ENCODE assay signal across 12 cellular contexts in the genomic region with DNA sequence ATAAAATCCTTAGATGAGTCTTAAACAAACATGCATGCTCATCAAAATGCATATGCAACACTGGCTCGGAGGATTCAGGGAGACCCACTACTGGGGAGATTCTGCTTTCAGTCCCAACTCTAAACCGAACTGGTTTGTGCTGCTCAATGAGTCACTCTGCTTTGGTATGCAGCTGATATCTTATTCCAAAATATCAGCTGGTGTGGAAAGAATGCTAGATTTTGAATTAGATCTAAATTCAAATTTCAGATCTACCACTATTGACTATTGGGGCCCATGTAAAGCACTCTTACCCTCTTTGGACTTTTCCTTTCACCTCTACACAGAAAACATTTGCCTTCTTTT. TPM values are rescaled to one million over a fixed set of nuclear protein-coding genes. Genes with fewer than 3 reads are reported as not detected.
DNase-seq lines count a peak whose midpoint lies in the region; ATAC-seq and TF ChIP-seq lines count a peak whose summit lies in the region.
"Had no signal": no experiment of that assay in that cellular context is flagged by ENCODE, and none has a peak within 500 bp of the region (broad histone marks: within the 10 kb centered on the region; RNA-seq: fewer than 3 reads in every experiment).

No MANE protein-coding gene starts in this region.

- no peaks in the 10 kb centered on the region for H3K9me2 ChIP-seq in GM23338 (ENCODE audit: insufficient read depth)

- DNase-seq in AG20443 (ENCODE audit: low spot score) (peak; percentile 40), GM23338 (ENCODE audit: low spot score) (peak; percentile 12), adipocyte (ENCODE audit: low read depth) (peak; percentile 28), mesenchymal stem cell (no peak), G401 (ENCODE audit: low spot score) (no peak), GM10248 (ENCODE audit: extremely low spot score) (no peak)
- DNase-seq in activated T-cell treated with anti-CD3 and anti-CD28 coated beads, Interleukin-2, amount 50 U/mL, for 1 hour = no peak
- no peak for DNase-seq in activated naive CD4-positive, alpha-beta T cell treated with Interleukin-2 at 50 U/mL for 16 hours
- DNase-seq: CD4-positive, CD25-positive, alpha-beta regulatory T cell; NCI-H526; NK-92 treated with Interleukin-12 subunit alpha and Interleukin-12 subunit beta, amount 100 ng/mL, for 24 hours; OCI-M1 had no signal

- H2AK5ac ChIP-seq in mesenchymal stem cell (ENCODE audit: low read length, severe bottlenecking) = no peak overlapping the region

- H3K36me3 ChIP-seq in GM23338 (ENCODE audit: insufficient read depth) = no peaks in the 10 kb centered on the region
- H3K36me3 ChIP-seq in adipocyte (ENCODE audit: control insufficient read depth, insufficient read depth, low read length, severe bottlenecking) = no peaks in the 10 kb centered on the region
- H3K36me3 ChIP-seq in mesenchymal stem cell (ENCODE audit: control insufficient read depth in 1 of 2, insufficient read depth in 2 of 2, low read depth in 1 of 2, low read length in 2 of 2) = no peaks in the 10 kb centered on the region

- peaks cover 32% of the 10 kb centered on the region for H3K4me1 Mint-ChIP-seq in GM23338

- in situ Hi-C loops in G401 (cut with HindIII; ENCODE audit: low sequenced_read_pairs) = no loop called here

- no peak overlapping the region for H2BK5ac ChIP-seq in mesenchymal stem cell (ENCODE audit: low read depth, low read length, poor library complexity, severe bottlenecking)

- H3K4me1 ChIP-seq in GM23338 (ENCODE audit: insufficient read depth) = peaks cover 36% of the 10 kb centered on the region
- H3K4me1 ChIP-seq in adipocyte (ENCODE audit: control insufficient read depth, insufficient read depth, low read length) = peaks cover 24% of the 10 kb centered on the region
- H3K4me1 ChIP-seq in mesenchymal stem cell (ENCODE audit: control insufficient read depth, insufficient read depth, low read depth, low read length) = no peaks in the 10 kb centered on the region

- POLR2A ChIA-PET in GM10248 (lab: Yijun Ruan, JAX) = no interaction called here

- CTCF ChIA-PET in GM10248 (lab: Yijun Ruan, JAX) = no interaction called here

- ATAC-seq in GM23338 = peak; percentile 25; the same call in 2 of the 3 replicates

- peaks cover 8% of the 10 kb centered on the region; the same call in 2 of the 3 replicates for H3K9me3 Mint-ChIP-seq in GM23338

- H3K4ac ChIP-seq in mesenchymal stem cell (ENCODE audit: low read depth in 1 of 2, low read length in 2 of 2) = no peak overlapping the region

- 88% methylated on average over 2 of the region's 2 CpGs for WGBS in mesenchymal stem cell

- peaks cover 24% of the 10 kb centered on the region for H3K36me3 Mint-ChIP-seq in GM23338 (ENCODE audit: low read depth)

- H3K4me2 ChIP-seq in GM23338 = peak overlapping the region; percentile 61
- H3K4me2 ChIP-seq in mesenchymal stem cell (ENCODE audit: low read length, poor library complexity, severe bottlenecking) = no peak overlapping the region

- 0 out of 2 replicates have a peak overlapping the region, but pooled peaks have one; percentile 23 for H3K4me3 ChIP-seq in GM23338
- no peak overlapping the region for H3K4me3 ChIP-seq in adipocyte (ENCODE audit: low read length)
- peak overlapping the region in 1 of 2 experiments; percentile 16 for H3K4me3 ChIP-seq in mesenchymal stem cell (ENCODE audit: insufficient read depth in 1 of 2, low read depth in 1 of 2, low read length in 2 of 2)

- H3K79me1 ChIP-seq in mesenchymal stem cell (replicated peaks; ENCODE audit: low read length, poor library complexity, severe bottlenecking) = no peaks in the 10 kb centered on the region

- no peaks in the 10 kb centered on the region for H3F3A ChIP-seq in GM23338 (replicated peaks; ENCODE audit: low read depth)

- H3K4me3 Mint-ChIP-seq in GM23338 = no peak overlapping the region
- H3K4me3 Mint-ChIP-seq: CD4-positive, CD25-positive, alpha-beta regulatory T cell had no signal

- H4K20me1 ChIP-seq in GM23338 (replicated peaks; ENCODE audit: insufficient read depth) = no peaks in the 10 kb centered on the region

- no peak overlapping the region for H3K18ac ChIP-seq in mesenchymal stem cell (ENCODE audit: low read depth in 1 of 2, low read length in 2 of 2)

- H3K14ac ChIP-seq in mesenchymal stem cell (ENCODE audit: low read length in 2 of 2) = no peak overlapping the region

- no peak overlapping the region for H3K23ac ChIP-seq in mesenchymal stem cell (ENCODE audit: low read length in 2 of 2)

- H3K9me3 ChIP-seq in adipocyte (ENCODE audit: control insufficient read depth, low read length) (no peaks in the 10 kb centered on the region), mesenchymal stem cell (ENCODE audit: control insufficient read depth, low read length) (no peaks in the 10 kb centered on the region)

- H4K91ac ChIP-seq in mesenchymal stem cell (ENCODE audit: low read length) = no peak overlapping the region

- TF ChIP-seq CTCF in GM23338 (conservative IDR thresholded peaks at IDR 0.05; ENCODE audit: low read depth in 2 of 2) (no peak), GM10248 (IDR thresholded peaks at IDR 0.05; ENCODE audit: control extremely low read depth, extremely low read depth, low read depth, missing control alignments) (no peak)

- H2BK120ac ChIP-seq in mesenchymal stem cell (ENCODE audit: low read depth, low read length) = no peak overlapping the region

- peak overlapping the region; percentile 57; the same call in 1 of the 2 replicates for H3K27ac Mint-ChIP-seq in GM23338
- H3K27ac Mint-ChIP-seq: CD4-positive, CD25-positive, alpha-beta regulatory T cell had no signal

- H3K27me3 ChIP-seq in GM23338 (ENCODE audit: insufficient read depth) (no peaks in the 10 kb centered on the region), adipocyte (replicated peaks; ENCODE audit: control insufficient read depth, insufficient read depth, low read length) (no peaks in the 10 kb centered on the region), mesenchymal stem cell (ENCODE audit: control insufficient read depth in 1 of 2, insufficient read depth in 1 of 2, low read length in 2 of 2) (no peaks in the 10 kb centered on the region)

- no peak overlapping the region for H2BK12ac ChIP-seq in mesenchymal stem cell (ENCODE audit: low read length in 2 of 2)

- no peaks in the 10 kb centered on the region for H3K79me2 ChIP-seq in GM23338 (replicated peaks; ENCODE audit: insufficient read depth)

- H3K27ac ChIP-seq in GM23338 (ENCODE audit: low read depth) = no peak overlapping the region
- no peak overlapping the region for H3K27ac ChIP-seq in mesenchymal stem cell (ENCODE audit: low read length, poor library complexity, severe bottlenecking)

- H2AFZ ChIP-seq in GM23338 (no peak overlapping the region), mesenchymal stem cell (ENCODE audit: low read depth, low read length) (no peak overlapping the region)

- no peak overlapping the region for H2BK15ac ChIP-seq in mesenchymal stem cell (ENCODE audit: low read depth, poor library complexity, severe bottlenecking)

- H3K9ac ChIP-seq in adipocyte (ENCODE audit: low read length) (no peak overlapping the region), mesenchymal stem cell (ENCODE audit: low read length) (peak overlapping the region; percentile 41)

- no peak overlapping the region for H4K8ac ChIP-seq in mesenchymal stem cell (ENCODE audit: low read length)

- peaks cover 2% of the 10 kb centered on the region for H3K27me3 Mint-ChIP-seq in GM23338 (ENCODE audit: insufficient read depth, low read depth, poor library complexity)
- H3K27me3 Mint-ChIP-seq: CD4-positive, CD25-positive, alpha-beta regulatory T cell had no signal

TF ChIP-seq in GM23338, 12 proteins besides CTCF, POLR2A, EP300 and RAD21 (continues in another document):
- TF ChIP-seq STAT1 (IDR thresholded peaks at IDR 0.05; ENCODE audit: unreplicated experiment) = no peak
- TF ChIP-seq, protein P1, sequence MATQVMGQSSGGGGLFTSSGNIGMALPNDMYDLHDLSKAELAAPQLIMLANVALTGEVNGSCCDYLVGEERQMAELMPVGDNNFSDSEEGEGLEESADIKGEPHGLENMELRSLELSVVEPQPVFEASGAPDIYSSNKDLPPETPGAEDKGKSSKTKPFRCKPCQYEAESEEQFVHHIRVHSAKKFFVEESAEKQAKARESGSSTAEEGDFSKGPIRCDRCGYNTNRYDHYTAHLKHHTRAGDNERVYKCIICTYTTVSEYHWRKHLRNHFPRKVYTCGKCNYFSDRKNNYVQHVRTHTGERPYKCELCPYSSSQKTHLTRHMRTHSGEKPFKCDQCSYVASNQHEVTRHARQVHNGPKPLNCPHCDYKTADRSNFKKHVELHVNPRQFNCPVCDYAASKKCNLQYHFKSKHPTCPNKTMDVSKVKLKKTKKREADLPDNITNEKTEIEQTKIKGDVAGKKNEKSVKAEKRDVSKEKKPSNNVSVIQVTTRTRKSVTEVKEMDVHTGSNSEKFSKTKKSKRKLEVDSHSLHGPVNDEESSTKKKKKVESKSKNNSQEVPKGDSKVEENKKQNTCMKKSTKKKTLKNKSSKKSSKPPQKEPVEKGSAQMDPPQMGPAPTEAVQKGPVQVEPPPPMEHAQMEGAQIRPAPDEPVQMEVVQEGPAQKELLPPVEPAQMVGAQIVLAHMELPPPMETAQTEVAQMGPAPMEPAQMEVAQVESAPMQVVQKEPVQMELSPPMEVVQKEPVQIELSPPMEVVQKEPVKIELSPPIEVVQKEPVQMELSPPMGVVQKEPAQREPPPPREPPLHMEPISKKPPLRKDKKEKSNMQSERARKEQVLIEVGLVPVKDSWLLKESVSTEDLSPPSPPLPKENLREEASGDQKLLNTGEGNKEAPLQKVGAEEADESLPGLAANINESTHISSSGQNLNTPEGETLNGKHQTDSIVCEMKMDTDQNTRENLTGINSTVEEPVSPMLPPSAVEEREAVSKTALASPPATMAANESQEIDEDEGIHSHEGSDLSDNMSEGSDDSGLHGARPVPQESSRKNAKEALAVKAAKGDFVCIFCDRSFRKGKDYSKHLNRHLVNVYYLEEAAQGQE (IDR thresholded peaks at IDR 0.05; ENCODE audit: unreplicated experiment) = no peak
- TF ChIP-seq CREB1 (CRISPR knock-in tag; IDR thresholded peaks at IDR 0.05; ENCODE audit: low read depth) = no peak
- TF ChIP-seq, protein P2, sequence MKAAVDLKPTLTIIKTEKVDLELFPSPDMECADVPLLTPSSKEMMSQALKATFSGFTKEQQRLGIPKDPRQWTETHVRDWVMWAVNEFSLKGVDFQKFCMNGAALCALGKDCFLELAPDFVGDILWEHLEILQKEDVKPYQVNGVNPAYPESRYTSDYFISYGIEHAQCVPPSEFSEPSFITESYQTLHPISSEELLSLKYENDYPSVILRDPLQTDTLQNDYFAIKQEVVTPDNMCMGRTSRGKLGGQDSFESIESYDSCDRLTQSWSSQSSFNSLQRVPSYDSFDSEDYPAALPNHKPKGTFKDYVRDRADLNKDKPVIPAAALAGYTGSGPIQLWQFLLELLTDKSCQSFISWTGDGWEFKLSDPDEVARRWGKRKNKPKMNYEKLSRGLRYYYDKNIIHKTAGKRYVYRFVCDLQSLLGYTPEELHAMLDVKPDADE (IDR thresholded peaks at IDR 0.05) = no peak
- TF ChIP-seq NANOG (IDR thresholded peaks at IDR 0.05; ENCODE audit: borderline replicate concordance) = no peak
- TF ChIP-seq POLR2AphosphoS5 (IDR thresholded peaks at IDR 0.05; ENCODE audit: low read depth) = no peak

RNA-seq across cellular contexts. Expression of a gene that starts 39.2 kb away (rescaled TPM):
- total RNA-seq in GM23338 (2014; rRNA removed; shearing (Covaris generic)) = 8.3 and 12.5 TPM in 2 replicates
- polyA plus RNA-seq in GM23338 (2016; fragmentation: Nextera tagmentation; extraction: Ambion mirVana) = 13.2 and 15.7 TPM in 2 replicates
- 0.03 TPM for polyA plus RNA-seq in mesenchymal stem cell (2013, experiment 1 of 2)
- polyA plus RNA-seq in mesenchymal stem cell (2013, experiment 2 of 2) = 0.01 TPM
- total RNA-seq in G401 (2014; rRNA removed; shearing (Covaris generic)) = 0.74 and 0.88 TPM in 2 replicates

Comparison
In these comparisons a context has a peak if more than half of its experiments do, and no peak if none do; other contexts are left out.
1. DNase-seq: peak in AG20443 (single experiment), GM23338 (single experiment) and adipocyte (single experiment); none in mesenchymal stem cell (single experiment), activated T-cell treated with anti-CD3 and anti-CD28 coated beads, Interleukin-2, amount 50 U/mL, for 1 hour (single experiment), G401 (single experiment), activated naive CD4-positive, alpha-beta T cell treated with Interleukin-2 at 50 U/mL for 16 hours (single experiment) and GM10248 (single experiment).